In genomic region chr11:67505605-67506396, GRCh38 we compare ENCODE assay signal across 8 cellular contexts. TPM values are rescaled to one million over a fixed set of nuclear protein-coding genes. Genes with fewer than 3 reads are reported as not detected.
DNase-seq lines count a peak whose midpoint lies in the region; ATAC-seq, FAIRE-seq and TF ChIP-seq lines count a peak whose summit lies in the region.

No MANE protein-coding gene starts in this region.

- FAIRE-seq in GM12891 (lab: Jason Lieb, UNC), result peak; percentile 95

- peak overlapping the region; percentile 75 for H3K4me3 ChIP-seq in MG63
- H3K4me3 ChIP-seq in SJCRH30, result peak overlapping the region; percentile 62
- H3K4me3 ChIP-seq in neuron (ENCODE audit: low read length), result peak overlapping the region; percentile 16
- peak overlapping the region; percentile 48 to 87 (median 70) for H3K4me3 ChIP-seq in stomach

- TF ChIP-seq POLR2A in GM12891 (IDR thresholded peaks at IDR 0.05; ENCODE audit: low read depth, low read length), result no peak
- TF ChIP-seq POLR2A in stomach (IDR thresholded peaks at IDR 0.05), result peak in 2 of 4 donors; percentile 5 to 14

- H3K36me3 ChIP-seq in MG63 (peaks cover 19% of the 10 kb centered on the region), SJCRH30 (no peaks in the 10 kb centered on the region), neuron (ENCODE audit: insufficient read depth, low read length) (peaks cover 14% of the 10 kb centered on the region), stomach (peaks cover 0 to 25% (median 16%) of the 10 kb centered on the region in 4 donors)

- H3K4me1 ChIP-seq in SJCRH30 (no peaks in the 10 kb centered on the region), foreskin keratinocyte (peaks cover 6% of the 10 kb centered on the region), neuron (ENCODE audit: insufficient read depth, low read length) (peaks cover 38% of the 10 kb centered on the region), stomach (peaks cover 49 to 56% (median 54%) of the 10 kb centered on the region in 4 donors)

- H3K27me3 ChIP-seq in MG63, result no peaks in the 10 kb centered on the region
- no peaks in the 10 kb centered on the region for H3K27me3 ChIP-seq in SJCRH30
- H3K27me3 ChIP-seq in foreskin keratinocyte, result no peaks in the 10 kb centered on the region
- H3K27me3 ChIP-seq in neuron (ENCODE audit: insufficient read depth, low read length), result no peaks in the 10 kb centered on the region
- H3K27me3 ChIP-seq in stomach, result peaks cover 0 to 22% (median 0%) of the 10 kb centered on the region in 3 donors

- TF ChIP-seq CTCF in foreskin keratinocyte (conservative IDR thresholded peaks at IDR 0.05) (peak; percentile 99), stomach (IDR thresholded peaks at IDR 0.05) (peak in 6 of 7 experiments; percentile 88 to 99 (median 97))

- ATAC-seq in foreskin keratinocyte (peak; percentile 74), GM21515 (IDR thresholded peaks at IDR 0.05; ENCODE audit: unreplicated experiment) (no peak)

- WGBS in stomach, 5 donors, result 4 to 11% (median 8%) methylated on average over 8 to 17 of the region's 17 CpGs

- peak; percentile 86 for DNase-seq in GM12891 (ENCODE audit: insufficient read length, low spot score)
- DNase-seq in MG63, result peak; percentile 98
- peak; percentile 68 to 80 for DNase-seq in SJCRH30
- peak; percentile 74 to 86 (median 79) for DNase-seq in activated naive CD4-positive, alpha-beta T cell (lab: John Stamatoyannopoulos, UW)
- peak; percentile 90 to 95 for DNase-seq in foreskin keratinocyte
- peak; percentile 94 for DNase-seq in stomach

- no peak for TF ChIP-seq EP300 in stomach (IDR thresholded peaks at IDR 0.05)

- H3K27ac ChIP-seq in SJCRH30 (no peak overlapping the region), foreskin keratinocyte (peak overlapping the region; percentile 30), stomach (peak overlapping the region; percentile 85 to 99 (median 98))

- H3K9me3 ChIP-seq in MG63 (no peaks in the 10 kb centered on the region), SJCRH30 (replicated peaks) (no peaks in the 10 kb centered on the region), neuron (ENCODE audit: low read length) (no peaks in the 10 kb centered on the region), stomach (no peaks in the 10 kb centered on the region)

- H2AFZ ChIP-seq in neuron (ENCODE audit: low read depth, low read length), result no peak overlapping the region

- intact Hi-C loops in stomach (cut with DNase I; ENCODE audit: low total_unique reads), result loop anchor here (10.0 kb wide), 1 partner anchor 71 kb away; the partner anchor contains the start of gene PTPRCAP

TF ChIP-seq in GM12891, 5 proteins besides CTCF, POLR2A, EP300 and RAD21:
- no peak; the same call in 1 of the 2 replicates for TF ChIP-seq POU2F2 (IDR thresholded peaks at IDR 0.05; ENCODE audit: low read depth, low read length)
- peak; percentile 38 for TF ChIP-seq SPI1 (IDR thresholded peaks at IDR 0.05; ENCODE audit: low read depth, low read length)

RNA-seq across cellular contexts. Expression of gene PITPNM1, which starts 0.6 kb away (rescaled TPM):
- 23.3 TPM for polyA plus RNA-seq in GM12891 (2012; ENCODE audit: low read depth, missing spikeins)
- 5.5 and 18.9 TPM in 2 replicates for total RNA-seq in MG63 (2014; rRNA removed; shearing (Covaris generic); ENCODE audit: low replicate concordance)
- 7.9 and 9.7 TPM in 2 replicates for total RNA-seq in SJCRH30 (2014; rRNA removed; shearing (Covaris generic))
- total RNA-seq in foreskin keratinocyte (27.7 and 29.0 TPM in 2 replicates), stomach (100 to 1,000 TPM in 1 of 5 donors, 10 to 100 TPM in 4; 12.3 to 133 (median 42.4) TPM)
- polyA plus RNA-seq in foreskin keratinocyte (18.0 and 18.9 TPM in 2 replicates), stomach (10 to 100 TPM; 15.9 to 18.9 (median 17.3) TPM)

RNA-seq across cellular contexts. Expression of gene CDK2AP2, which starts 2.2 kb away (rescaled TPM):
- polyA plus RNA-seq in GM12891 (2012; ENCODE audit: low read depth, missing spikeins), result 28.9 TPM
- 14.1 and 14.8 TPM in 2 replicates for total RNA-seq in MG63 (2014; rRNA removed; shearing (Covaris generic); ENCODE audit: low replicate concordance)
- total RNA-seq in SJCRH30 (2014; rRNA removed; shearing (Covaris generic)), result 15.8 and 15.9 TPM in 2 replicates
- total RNA-seq in foreskin keratinocyte (40.8 and 43.4 TPM in 2 replicates), stomach (10 to 100 TPM in 4 of 5 donors, 1 to 10 TPM in 1; 8.3 to 68.3 (median 52.7) TPM)
- polyA plus RNA-seq in foreskin keratinocyte (67.5 and 73.5 TPM in 2 replicates), stomach (10 to 100 TPM; 60.9 to 95.9 (median 74.7) TPM)

RNA-seq across cellular contexts. Expression of gene CABP2, which starts 17.4 kb away (rescaled TPM):
- not detected for polyA plus RNA-seq in GM12891 (2012; ENCODE audit: low read depth, missing spikeins)
- not detected in 2 replicates for total RNA-seq in MG63 (2014; rRNA removed; shearing (Covaris generic); ENCODE audit: low replicate concordance)
- not detected in 2 replicates for total RNA-seq in SJCRH30 (2014; rRNA removed; shearing (Covaris generic))
- total RNA-seq in foreskin keratinocyte (not detected in 2 replicates), stomach (not detected)
- polyA plus RNA-seq in foreskin keratinocyte (not detected in 2 replicates), stomach (not detected)

RNA-seq across cellular contexts. Expression of gene AIP, which starts 23.0 kb away (rescaled TPM):
- 94.7 TPM for polyA plus RNA-seq in GM12891 (2012; ENCODE audit: low read depth, missing spikeins)
- 85.1 and 122 TPM in 2 replicates for total RNA-seq in MG63 (2014; rRNA removed; shearing (Covaris generic); ENCODE audit: low replicate concordance)
- 39.8 and 45.4 TPM in 2 replicates for total RNA-seq in SJCRH30 (2014; rRNA removed; shearing (Covaris generic))
- total RNA-seq in foreskin keratinocyte (40.4 and 41.0 TPM in 2 replicates), stomach (100 to 1,000 TPM in 1 of 5 donors, 10 to 100 TPM in 4; 36.4 to 140 (median 60.7) TPM)
- polyA plus RNA-seq in foreskin keratinocyte (49.1 and 56.0 TPM in 2 replicates), stomach (10 to 100 TPM; 75.5 to 86.6 (median 84.2) TPM)

RNA-seq across cellular contexts. Expression of gene TMEM134, which starts 36.8 kb away (rescaled TPM):
- polyA plus RNA-seq in GM12891 (2012; ENCODE audit: low read depth, missing spikeins), result 49.6 TPM
- total RNA-seq in MG63 (2014; rRNA removed; shearing (Covaris generic); ENCODE audit: low replicate concordance), result 39.4 and 44.2 TPM in 2 replicates
- total RNA-seq in SJCRH30 (2014; rRNA removed; shearing (Covaris generic)), result 7.6 TPM in 2 replicates
- 29.4 TPM in 2 replicates for total RNA-seq in foreskin keratinocyte
- polyA plus RNA-seq in foreskin keratinocyte, result 59.2 and 69.8 TPM in 2 replicates
- 100 to 1,000 TPM in 3 of 5 donors, 10 to 100 TPM in 2; 57.6 to 392 (median 174) TPM for total RNA-seq in stomach
- polyA plus RNA-seq in stomach, result 100 to 1,000 TPM; 118 to 130 (median 126) TPM

Comparison
In these comparisons a context has a peak if more than half of its experiments do, and no peak if none do; other contexts are left out.
1. H3K4me3 ChIP-seq: peak in every context shown above with its lines; median percentile 75 in MG63; 70 in stomach; 62 in SJCRH30; 16 in neuron.